28 cellular contexts compared by ENCODE assay signal in the genomic region with DNA sequence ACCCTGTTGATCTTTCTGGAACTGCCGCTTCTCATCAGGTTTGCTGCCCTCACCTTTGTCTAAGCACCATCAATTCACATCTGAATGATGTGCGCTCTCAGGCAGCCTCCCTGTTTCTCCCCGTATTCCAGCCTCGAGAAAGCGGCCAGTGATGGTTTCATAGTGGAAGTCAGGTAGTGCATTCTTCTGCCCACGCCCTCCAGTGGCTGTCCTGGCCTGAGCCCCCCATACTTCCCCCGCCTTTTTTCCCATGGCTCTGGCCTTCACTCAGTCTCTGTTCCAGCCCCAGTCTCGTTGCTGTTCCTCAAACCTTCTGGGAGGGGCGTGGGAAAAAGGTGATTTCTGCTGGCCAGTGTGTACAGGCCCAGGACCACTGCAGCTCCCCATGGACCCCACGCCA.
DNase-seq lines count a peak whose midpoint lies in the region; ATAC-seq and TF ChIP-seq lines count a peak whose summit lies in the region.
"Had no signal": no experiment of that assay in that cellular context is flagged by ENCODE, and none has a peak within 500 bp of the region (broad histone marks: within the 10 kb centered on the region; RNA-seq: fewer than 3 reads in every experiment).

No MANE protein-coding gene starts in this region.

- no peaks in the 10 kb centered on the region for H3K4me1 Mint-ChIP-seq in mesothelial cell of epicardium
- H3K4me1 Mint-ChIP-seq: brain; CD8-positive, alpha-beta memory T cell; GM23338; memory B cell; T-helper 17 cell had no signal

- H3K27me3 Mint-ChIP-seq in mesothelial cell of epicardium (ENCODE audit: low read depth): peaks cover 15% of the 10 kb centered on the region

- no peak overlapping the region for H3K27ac Mint-ChIP-seq in mesothelial cell of epicardium
- H3K27ac Mint-ChIP-seq: activated CD4-positive, alpha-beta memory T cell treated with anti-CD3 and anti-CD28 coated beads for 36 hours; activated naive CD4-positive, alpha-beta T cell treated with anti-CD3 and anti-CD28 coated beads, Interleukin-2, amount 10 ng/mL, durations not matched to agents 7 days and 5 days; brain; CD8-positive, alpha-beta memory T cell; GM23338; memory B cell; T-helper 17 cell had no signal

- H3K36me3 Mint-ChIP-seq in mesothelial cell of epicardium: no peaks in the 10 kb centered on the region
- H3K36me3 Mint-ChIP-seq: activated CD4-positive, alpha-beta memory T cell treated with anti-CD3 and anti-CD28 coated beads for 36 hours; activated naive CD4-positive, alpha-beta T cell treated with anti-CD3 and anti-CD28 coated beads, Interleukin-2, amount 10 ng/mL, durations not matched to agents 7 days and 5 days; brain; memory B cell had no signal

- DNase-seq in right atrium auricular region (ENCODE audit: low spot score): peak; percentile 9
- no peak for DNase-seq in left ventricle myocardium inferior
- no peak for DNase-seq in SJCRH30
- no peak for DNase-seq in epithelial cell of prostate (ENCODE audit: low read depth, low spot score)
- DNase-seq in mesothelial cell of epicardium (ENCODE audit: low spot score in 2 of 2, unreplicated experiment in 2 of 2): no peak
- DNase-seq in T-helper 9 cell: no peak
- no peak for DNase-seq in epidermal melanocyte (ENCODE audit: insufficient read length, low spot score)
- DNase-seq: activated CD8-positive, alpha-beta memory T cell treated with anti-CD3 and anti-CD28 coated beads, Interleukin-2, amount 50 U/mL, for 4 hours; activated naive CD4-positive, alpha-beta T cell treated with anti-CD3 and anti-CD28 coated beads, Interleukin-2, amount 10 ng/mL, durations not matched to agents 7 days and 5 days; CD8-positive, alpha-beta memory T cell; DMS 273 treated with DMSO at 0.1 percent for 48 hours; NCI-H1105 treated with DMSO at 0.1 percent for 48 hours; NCI-H187 treated with DMSO at 0.1 percent for 48 hours; NCI-H510A; stimulated activated CD4-positive, alpha-beta T cell treated with anti-CD3 and anti-CD28 coated beads, Interleukin-12 subunit alpha, Interleukin-12 subunit beta, amount 100 ng/mL, for 4 hours; stomach; T-helper 17 cell had no signal

- H3K27me3 ChIP-seq in right atrium auricular region (no peaks in the 10 kb centered on the region), left ventricle myocardium inferior (ENCODE audit: low read depth) (peaks cover 63% of the 10 kb centered on the region), SJCRH30 (no peaks in the 10 kb centered on the region)
- H3K27me3 ChIP-seq: stomach, uterus had no signal

- H3K36me3 ChIP-seq in right atrium auricular region (no peaks in the 10 kb centered on the region), left ventricle myocardium inferior (no peaks in the 10 kb centered on the region), SJCRH30 (no peaks in the 10 kb centered on the region)
- H3K36me3 ChIP-seq: neutrophil, prostate gland, stomach, uterus had no signal

- H3K9me3 ChIP-seq in right atrium auricular region: no peaks in the 10 kb centered on the region
- peaks cover 4% of the 10 kb centered on the region for H3K9me3 ChIP-seq in left ventricle myocardium inferior (replicated peaks)
- H3K9me3 ChIP-seq in SJCRH30 (replicated peaks): peaks cover 3% of the 10 kb centered on the region; the same call in 1 of the 2 replicates
- H3K9me3 ChIP-seq: neutrophil, prostate gland, uterus had no signal

- peaks cover 8% of the 10 kb centered on the region for H3K9me3 Mint-ChIP-seq in mesothelial cell of epicardium

- intact Hi-C loops in left ventricle myocardium inferior (cut with micrococcal nuclease): no loop called here

- H3K4me3 ChIP-seq in right atrium auricular region (no peak overlapping the region), left ventricle myocardium inferior (no peak overlapping the region), SJCRH30 (no peak overlapping the region)
- H3K4me3 ChIP-seq: GM23338, K562, prostate gland, stomach, uterus had no signal

- no peak overlapping the region for H3K4me3 Mint-ChIP-seq in mesothelial cell of epicardium
- H3K4me3 Mint-ChIP-seq: activated CD4-positive, alpha-beta memory T cell treated with anti-CD3 and anti-CD28 coated beads for 36 hours; activated naive CD4-positive, alpha-beta T cell treated with anti-CD3 and anti-CD28 coated beads, Interleukin-2, amount 10 ng/mL, durations not matched to agents 7 days and 5 days; brain; CD8-positive, alpha-beta memory T cell; GM23338; immature natural killer cell; memory B cell; T-helper 17 cell had no signal

- TF ChIP-seq CTCF in right atrium auricular region (IDR thresholded peaks at IDR 0.05) (no peak), left ventricle myocardium inferior (IDR thresholded peaks at IDR 0.05; ENCODE audit: borderline replicate concordance) (no peak), mesothelial cell of epicardium (IDR thresholded peaks at IDR 0.05; ENCODE audit: unreplicated experiment) (no peak)

- H3K27ac ChIP-seq in right atrium auricular region: no peak overlapping the region
- no peak overlapping the region for H3K27ac ChIP-seq in left ventricle myocardium inferior (replicated peaks)
- H3K27ac ChIP-seq in SJCRH30: peak overlapping the region; percentile 32
- H3K27ac ChIP-seq in epithelial cell of prostate: peak overlapping the region; percentile 88
- H3K27ac ChIP-seq: neutrophil, prostate gland, stomach, uterus had no signal

- no peaks in the 10 kb centered on the region for H3K4me1 ChIP-seq in right atrium auricular region
- no peaks in the 10 kb centered on the region for H3K4me1 ChIP-seq in left ventricle myocardium inferior
- H3K4me1 ChIP-seq in SJCRH30: peaks cover 26% of the 10 kb centered on the region
- H3K4me1 ChIP-seq: prostate gland, stomach, uterus had no signal

- no peak for ATAC-seq in GM21381 (IDR thresholded peaks at IDR 0.05; ENCODE audit: unreplicated experiment)
- ATAC-seq: GM23338, sciatic nerve, T-helper 17 cell had no signal

Comparison
In these comparisons a context has a peak if more than half of its experiments do, and no peak if none do; other contexts are left out.
1. H3K27ac ChIP-seq: peak in SJCRH30 (single experiment) and epithelial cell of prostate (single experiment); none in right atrium auricular region (0 of 2) and left ventricle myocardium inferior (single experiment).